Comparison of ENCODE assay signal across 13 cellular contexts in the genomic region with DNA sequence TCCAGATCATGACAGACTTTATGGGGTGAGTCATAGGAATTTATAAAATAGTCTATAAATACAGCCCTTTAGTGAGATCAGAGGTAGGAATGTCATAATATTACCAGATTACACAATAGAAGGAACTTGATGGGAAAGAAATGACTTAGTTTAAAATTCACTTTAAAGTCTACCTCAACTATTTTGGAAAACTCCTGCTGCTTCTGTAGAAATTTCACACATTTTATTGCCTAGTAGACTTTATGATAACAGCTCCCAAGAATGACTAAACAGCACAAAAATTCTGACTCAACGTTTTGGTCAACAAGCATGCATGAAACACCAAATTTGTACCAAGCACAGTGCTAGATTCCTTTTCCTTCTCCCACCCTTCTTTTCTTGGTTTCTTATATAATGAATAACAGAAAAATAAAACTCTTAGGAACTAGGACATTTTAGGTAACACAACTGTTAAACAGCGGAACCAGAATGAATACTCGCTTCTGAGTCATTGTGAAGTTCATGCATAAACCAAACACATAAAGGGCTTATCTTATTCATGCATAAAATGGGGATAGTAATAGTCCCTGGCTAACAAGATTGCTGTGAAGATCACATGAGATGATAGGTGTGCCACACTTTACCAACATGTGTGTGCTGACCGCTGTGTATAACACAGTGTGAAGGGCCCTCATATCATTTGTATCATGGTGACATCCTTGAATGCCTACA.
DNase-seq lines count a peak whose midpoint lies in the region; TF ChIP-seq lines count a peak whose summit lies in the region.
"Had no signal": no experiment of that assay in that cellular context is flagged by ENCODE, and none has a peak within 500 bp of the region (broad histone marks: within the 10 kb centered on the region; RNA-seq: fewer than 3 reads in every experiment).

No MANE protein-coding gene starts in this region.

- intact Hi-C loops in dorsolateral prefrontal cortex (cut with DNase I), result no loop called here

- H3K27me3 ChIP-seq in dorsolateral prefrontal cortex, result no peaks in the 10 kb centered on the region
- H3K27me3 ChIP-seq: heart right ventricle had no signal

- peak overlapping the region in 1 of 59 donors; percentile 32 for H3K27ac ChIP-seq in dorsolateral prefrontal cortex
- H3K27ac ChIP-seq: heart right ventricle, lower lobe of right lung, PC-9 had no signal

- H3K4me3 ChIP-seq in dorsolateral prefrontal cortex, result no peak overlapping the region
- H3K4me3 ChIP-seq: heart right ventricle, lower lobe of right lung, PC-9 had no signal

- peak; percentile 63 for DNase-seq in H4 (ENCODE audit: low spot score)
- peak; percentile 93 for DNase-seq in amniotic epithelial cell (ENCODE audit: low read depth)
- DNase-seq in hepatic stellate cell (ENCODE audit: low spot score), result peak; percentile 6
- peak; percentile 68 for DNase-seq in superior temporal gyrus (ENCODE audit: extremely low spot score)
- DNase-seq in dorsolateral prefrontal cortex, result no peak
- no peak for DNase-seq in dedifferentiated amniotic fluid mesenchymal stem cell (ENCODE audit: extremely low spot score)
- DNase-seq in GOT3 (lab: John Stamatoyannopoulos, UW), result no peak
- DNase-seq: COR-L47; heart right ventricle; lower lobe of right lung; NCI-H1092; stimulated activated naive CD8-positive, alpha-beta T cell treated with anti-CD3 and anti-CD28 coated beads, Interleukin-15, Interleukin-2, amounts not matched to agents 100 U/mL and 50 U/mL, for 24 hours had no signal

- TF ChIP-seq CTCF in dorsolateral prefrontal cortex (IDR thresholded peaks at IDR 0.05 in 54 of 56, conservative IDR thresholded peaks at IDR 0.05 in 2 of 56; ENCODE audit: low read depth in 1 of 56, partially characterized antibody in 56 of 56), result no peak

Comparison
In these comparisons a context has a peak if more than half of its experiments do, and no peak if none do; other contexts are left out.
1. DNase-seq: peak in H4 (single experiment), amniotic epithelial cell (single experiment), hepatic stellate cell (single experiment) and superior temporal gyrus (single experiment); none in dorsolateral prefrontal cortex (0 of 10), dedifferentiated amniotic fluid mesenchymal stem cell (single experiment) and GOT3 (single experiment).